Comparison of ENCODE assay signal across 25 cellular contexts in the genomic region with DNA sequence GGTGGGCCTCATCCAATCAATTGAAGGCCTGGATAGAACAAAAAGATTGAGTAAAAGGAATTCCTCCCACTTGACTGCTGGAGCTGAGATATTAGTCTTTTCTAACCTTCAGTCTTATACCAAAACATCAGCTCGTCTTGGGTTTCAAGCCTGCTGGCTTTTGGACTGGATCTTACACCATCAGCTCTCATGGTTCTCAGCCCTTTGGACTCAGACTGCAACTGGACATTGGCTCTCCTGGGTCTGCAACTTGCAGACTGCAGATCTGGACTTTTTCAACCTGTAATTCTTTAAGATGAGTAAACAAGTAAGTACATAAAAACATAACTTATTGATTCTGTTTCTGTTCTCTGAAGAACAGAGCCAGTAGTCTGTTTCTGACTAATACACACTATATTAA.
"Had no signal": no experiment of that assay in that cellular context is flagged by ENCODE, and none has a peak within 500 bp of the region (broad histone marks: within the 10 kb centered on the region; RNA-seq: fewer than 3 reads in every experiment).

No MANE protein-coding gene starts in this region.

- H3K4me3 ChIP-seq: dorsolateral prefrontal cortex, lung, mucosa of descending colon, neural progenitor cell, prostate gland, skin epidermis, stomach, thyroid gland had no signal

- DNase-seq: central memory CD4-positive, alpha-beta T cell; dorsolateral prefrontal cortex; effector CD4-positive, alpha-beta T cell; head of caudate nucleus; kidney glomerular epithelial cell; left colon; left ventricle myocardium superior; mucosa of descending colon; naive B cell; right cardiac atrium; stimulated activated CD4-positive, alpha-beta T cell treated with anti-CD3 and anti-CD28 coated beads, Interleukin-12 subunit alpha, Interleukin-12 subunit beta, amount 100 ng/mL, for 4 hours; stimulated activated CD4-positive, alpha-beta T cell treated with anti-CD3 and anti-CD28 coated beads, Interleukin-1b, Interleukin-23, amount 100 ng/mL, for 48 hours; stimulated activated CD4-positive, alpha-beta T cell treated with anti-CD3 and anti-CD28 coated beads, Interleukin-4, amount 100 ng/mL, for 1 hour; stimulated activated CD8-positive, alpha-beta memory T cell treated with anti-CD3 and anti-CD28 coated beads, Interleukin-4, amount 100 ng/mL, for 48 hours; stimulated activated naive CD4-positive, alpha-beta T cell treated with Interleukin-2 at 50 U/mL for 16 hours; stomach; thyroid gland had no signal

- H3K4me1 ChIP-seq: neural progenitor cell, parathyroid adenoma had no signal

- H3K27ac Mint-ChIP-seq: memory B cell; natural killer cell treated with Interleukin-12 subunit alpha and Interleukin-12 subunit beta and Interleukin-15 and Interleukin-18, amount 100 ng/mL, for 72 hours; neural progenitor cell; type B pancreatic cell had no signal

- H3K79me2 ChIP-seq: parathyroid adenoma had no signal

- H3K27me3 ChIP-seq: dorsolateral prefrontal cortex, neural progenitor cell, stomach, thyroid gland had no signal

- H2AFZ ChIP-seq: neural progenitor cell, parathyroid adenoma had no signal

- H3K9ac ChIP-seq: neural progenitor cell, parathyroid adenoma had no signal

- H3K36me3 Mint-ChIP-seq: naive B cell; natural killer cell treated with Interleukin-12 subunit alpha and Interleukin-12 subunit beta and Interleukin-15 and Interleukin-18, amount 100 ng/mL, for 72 hours; neural progenitor cell; type B pancreatic cell had no signal

- H3K36me3 ChIP-seq: neural progenitor cell, prostate gland, stomach, thyroid gland had no signal

- H3K9me3 Mint-ChIP-seq: natural killer cell treated with Interleukin-12 subunit alpha and Interleukin-12 subunit beta and Interleukin-15 and Interleukin-18, amount 100 ng/mL, for 72 hours had no signal

- H3K9me3 ChIP-seq: prostate gland, thyroid gland had no signal

- H3K27ac ChIP-seq: dorsolateral prefrontal cortex, neural progenitor cell, parathyroid adenoma, prostate gland, skin epidermis, stomach, thyroid gland had no signal

- H3K4me2 ChIP-seq: neural progenitor cell had no signal

- ATAC-seq: left colon; left ventricle myocardium superior; mucosa of descending colon; natural killer cell treated with Interleukin-12 subunit alpha and Interleukin-12 subunit beta and Interleukin-15 and Interleukin-18, amount 100 ng/mL, for 72 hours; right cardiac atrium had no signal

- H3K27me3 Mint-ChIP-seq: type B pancreatic cell had no signal

- H3K4me3 Mint-ChIP-seq: memory B cell; natural killer cell treated with Interleukin-12 subunit alpha and Interleukin-12 subunit beta and Interleukin-15 and Interleukin-18, amount 100 ng/mL, for 72 hours; neural progenitor cell; type B pancreatic cell had no signal

- H3K4me1 Mint-ChIP-seq: memory B cell, naive B cell, neural progenitor cell had no signal
